ENCODE assay signal across 23 cellular contexts in genomic region chr3:24490151-24490550, GRCh38. TPM values are rescaled to one million over a fixed set of nuclear protein-coding genes. Genes with fewer than 3 reads are reported as not detected.
DNase-seq lines count a peak whose midpoint lies in the region; ATAC-seq, FAIRE-seq and TF ChIP-seq lines count a peak whose summit lies in the region.
"Had no signal": no experiment of that assay in that cellular context is flagged by ENCODE, and none has a peak within 500 bp of the region (broad histone marks: within the 10 kb centered on the region; RNA-seq: fewer than 3 reads in every experiment).

No MANE protein-coding gene starts in this region.

- H4K20me1 ChIP-seq in HepG2 (ENCODE audit: insufficient read depth, low read length), result no peaks in the 10 kb centered on the region; the same call in 1 of the 2 replicates

- H3K27me3 ChIP-seq in HepG2 (ENCODE audit: control insufficient read depth in 1 of 2, insufficient read depth in 2 of 2, low read length in 2 of 2) (no peaks in the 10 kb centered on the region; a peak in 1 of 5 replicates), suprapubic skin (no peaks in the 10 kb centered on the region)
- no peaks in the 10 kb centered on the region for H3K27me3 ChIP-seq in CD4-positive, alpha-beta memory T cell (ENCODE audit: insufficient read depth, low read length)
- H3K27me3 ChIP-seq: ovary, upper lobe of right lung had no signal

- H3K4me3 Mint-ChIP-seq in mesothelial cell of epicardium, result no peak overlapping the region
- H3K4me3 Mint-ChIP-seq in CD4-positive, alpha-beta memory T cell, result no peak overlapping the region
- H3K4me3 Mint-ChIP-seq: activated T-cell treated with anti-CD3 and anti-CD28 coated beads, Interleukin-2, amount 50 U/mL, for 72 hours; natural killer cell had no signal

- in situ Hi-C loops in HepG2 (cut with HindIII; ENCODE audit: extremely low pct_ligation_motif_present, low pct_unique_long_range_greater_than_20kb), result loop anchor here (10.0 kb wide), 1 partner anchor 125 kb away; no protein-coding TSS in a partner anchor

- BruUV-seq in HepG2 (replicated peaks; lab: Mats Ljungman, UMichigan), result no TSS peak

- CTCF ChIA-PET in HepG2 (lab: Yijun Ruan, JAX; ENCODE audit: low intra/inter-chr PET ratio, low total read pairs), result no interaction called here
- CTCF ChIA-PET in CD4-positive, alpha-beta memory T cell (lab: Charles Lee; ENCODE audit: partially characterized antibody), result no interaction called here

- TF ChIP-seq POLR2A in HepG2 (IDR thresholded peaks at IDR 0.05; ENCODE audit: insufficient read depth in 1 of 2, low read depth in 2 of 2, low read length in 2 of 2), result no peak
- no peak for TF ChIP-seq POLR2A in suprapubic skin (IDR thresholded peaks at IDR 0.05)

- ATAC-seq in HepG2, result no peak; the same call in 2 of the 3 replicates
- ATAC-seq: activated T-cell treated with anti-CD3 and anti-CD28 coated beads, Interleukin-2, amount 50 U/mL, for 72 hours; natural killer cell; upper lobe of right lung had no signal

- peaks cover 15% of the 10 kb centered on the region for H3K4me1 Mint-ChIP-seq in mesothelial cell of epicardium
- peaks cover 0 to 1% (median 0%) of the 10 kb centered on the region in 4 donors for H3K4me1 Mint-ChIP-seq in CD4-positive, alpha-beta memory T cell

- peak; percentile 72 for DNase-seq in OCI-M1 (lab: John Stamatoyannopoulos, UW)
- DNase-seq in coronary artery (ENCODE audit: low spot score), result no peak
- peak; percentile 71 for DNase-seq in HepG2 (ENCODE audit: low spot score)
- no peak for DNase-seq in suprapubic skin (ENCODE audit: low spot score in 2 of 2)
- no peak for DNase-seq in activated naive CD4-positive, alpha-beta T cell (lab: John Stamatoyannopoulos, UW)
- DNase-seq in mesothelial cell of epicardium (ENCODE audit: low spot score in 2 of 2, unreplicated experiment in 2 of 2), result no peak
- DNase-seq in CD4-positive, alpha-beta memory T cell, result no peak
- DNase-seq: activated naive CD4-positive, alpha-beta T cell treated with anti-CD3 and anti-CD28 coated beads, Interleukin-2, amount 50 U/mL, for 16 hours; activated T-cell treated with anti-CD3 and anti-CD28 coated beads, Interleukin-2, amount 50 U/mL, for 72 hours; DMS53; effector memory CD4-positive, alpha-beta T cell; GF-D8; islet precursor cell; mesendoderm; natural killer cell; NCI-H1092; NCI-H2029; ovary; stimulated activated naive CD4-positive, alpha-beta T cell treated with Interleukin-2 at 50 U/mL for 16 hours; T1000; upper lobe of right lung had no signal

- no peaks in the 10 kb centered on the region for H3K36me3 Mint-ChIP-seq in mesothelial cell of epicardium
- H3K36me3 Mint-ChIP-seq in CD4-positive, alpha-beta memory T cell, result no peaks in the 10 kb centered on the region
- H3K36me3 Mint-ChIP-seq: natural killer cell had no signal

- TF ChIP-seq CTCF in coronary artery (IDR thresholded peaks at IDR 0.05), result no peak
- TF ChIP-seq CTCF in HepG2 (CRISPR knock-in tag; IDR thresholded peaks at IDR 0.05), result no peak
- TF ChIP-seq CTCF in suprapubic skin (IDR thresholded peaks at IDR 0.05), result no peak
- TF ChIP-seq CTCF in mesothelial cell of epicardium (IDR thresholded peaks at IDR 0.05; ENCODE audit: unreplicated experiment), result no peak

- TF ChIP-seq EP300 in HepG2 (IDR thresholded peaks at IDR 0.05; ENCODE audit: low read depth in 2 of 2, low read length in 2 of 2), result no peak; a peak in 1 of 4 replicates
- TF ChIP-seq EP300 in HepG2 (CRISPR knock-in tag; IDR thresholded peaks at IDR 0.05; ENCODE audit: borderline replicate concordance), result no peak
- no peak for TF ChIP-seq EP300 in suprapubic skin (IDR thresholded peaks at IDR 0.05)

- intact Hi-C loops in HepG2 (cut with micrococcal nuclease; ENCODE audit: unreplicated experiment), result no loop called here
- intact Hi-C loops in CD4-positive, alpha-beta memory T cell (cut with micrococcal nuclease), result no loop called here

- H3K79me2 ChIP-seq in HepG2 (ENCODE audit: insufficient read depth, low read length), result peaks cover 87% of the 10 kb centered on the region

- H3K36me3 ChIP-seq in HepG2 (replicated peaks in 1 of 2; ENCODE audit: control insufficient read depth in 1 of 2, insufficient read depth in 2 of 2, low read length in 2 of 2) (no peaks in the 10 kb centered on the region), suprapubic skin (no peaks in the 10 kb centered on the region)
- no peaks in the 10 kb centered on the region for H3K36me3 ChIP-seq in CD4-positive, alpha-beta memory T cell (ENCODE audit: insufficient read depth, low read length)
- H3K36me3 ChIP-seq: ovary, upper lobe of right lung had no signal

- peak overlapping the region; percentile 47 for H3K4me2 ChIP-seq in HepG2 (ENCODE audit: low read depth, low read length)
- H3K4me2 ChIP-seq: KMS-11 had no signal

- 6% methylated on average over 2 of the region's 2 CpGs for WGBS in HepG2 (ENCODE audit: low lambda C conversion rate)
- WGBS in suprapubic skin, result 44% methylated on average over 2 of the region's 2 CpGs

- no peak overlapping the region for H3K27ac Mint-ChIP-seq in mesothelial cell of epicardium
- no peak overlapping the region for H3K27ac Mint-ChIP-seq in CD4-positive, alpha-beta memory T cell
- H3K27ac Mint-ChIP-seq: activated T-cell treated with anti-CD3 and anti-CD28 coated beads, Interleukin-2, amount 50 U/mL, for 72 hours; natural killer cell had no signal

- peak; percentile 79 for FAIRE-seq in HepG2 (lab: Jason Lieb, UNC)
- FAIRE-seq: GM19239 had no signal

- H3K9ac ChIP-seq in HepG2 (ENCODE audit: insufficient read depth, low read depth, low read length), result no peak overlapping the region
- H3K9ac ChIP-seq: KMS-11 had no signal

- no peak for TF ChIP-seq RAD21 in HepG2 (CRISPR knock-in tag; IDR thresholded peaks at IDR 0.05)

- no peak overlapping the region for H2AFZ ChIP-seq in HepG2 (ENCODE audit: low read length)

- peaks cover 67% of the 10 kb centered on the region for H3K4me1 ChIP-seq in HepG2 (ENCODE audit: insufficient read depth, low read length)
- peaks cover 68% of the 10 kb centered on the region for H3K4me1 ChIP-seq in suprapubic skin
- no peaks in the 10 kb centered on the region for H3K4me1 ChIP-seq in CD4-positive, alpha-beta memory T cell (ENCODE audit: insufficient read depth, low read length)

- H3K4me3 ChIP-seq in coronary artery, result no peak overlapping the region
- H3K4me3 ChIP-seq in HepG2 (replicated peaks in 1 of 3; ENCODE audit: insufficient read depth in 1 of 3, low read depth in 2 of 3, low read length in 3 of 3), result no peak overlapping the region
- H3K4me3 ChIP-seq in suprapubic skin, result no peak overlapping the region
- H3K4me3 ChIP-seq in CD4-positive, alpha-beta memory T cell (ENCODE audit: low read length in 2 of 2), result no peak overlapping the region
- H3K4me3 ChIP-seq: ovary, upper lobe of right lung had no signal

- H3K9me3 ChIP-seq in HepG2 (ENCODE audit: low read length), result no peaks in the 10 kb centered on the region
- H3K9me3 ChIP-seq in suprapubic skin, result no peaks in the 10 kb centered on the region
- no peaks in the 10 kb centered on the region for H3K9me3 ChIP-seq in CD4-positive, alpha-beta memory T cell (ENCODE audit: control insufficient read depth in 1 of 2, low read length in 2 of 2)
- H3K9me3 ChIP-seq: ovary, upper lobe of right lung had no signal

- no peaks in the 10 kb centered on the region for H3K9me3 Mint-ChIP-seq in mesothelial cell of epicardium
- H3K9me3 Mint-ChIP-seq in CD4-positive, alpha-beta memory T cell, result peaks cover 0 to 4% (median 1%) of the 10 kb centered on the region in 8 donors
- H3K9me3 Mint-ChIP-seq: activated T-cell treated with anti-CD3 and anti-CD28 coated beads, Interleukin-2, amount 50 U/mL, for 72 hours had no signal

- H3K27ac ChIP-seq in coronary artery, result peak overlapping the region; percentile 23 to 27
- H3K27ac ChIP-seq in HepG2 (ENCODE audit: extremely low read length, insufficient read depth, low read length), result peak overlapping the region; percentile 37
- peak overlapping the region; percentile 45 for H3K27ac ChIP-seq in suprapubic skin
- no peak overlapping the region for H3K27ac ChIP-seq in CD4-positive, alpha-beta memory T cell (ENCODE audit: low read depth, low read length)
- H3K27ac ChIP-seq: KMS-11, ovary, upper lobe of right lung had no signal

- POLR2A ChIA-PET in HepG2 (lab: Yijun Ruan, JAX), result interaction anchor here (0.9 to 2.0 kb wide), 2 partner anchors 39 to 127 kb away, joined by 4 to 22 read pairs; no protein-coding TSS in a partner anchor
- POLR2A ChIA-PET in CD4-positive, alpha-beta memory T cell (lab: Charles Lee; ENCODE audit: partially characterized antibody), result no interaction called here

- H3K27me3 Mint-ChIP-seq in mesothelial cell of epicardium (ENCODE audit: low read depth), result peaks cover 67% of the 10 kb centered on the region
- peaks cover 13 to 18% of the 10 kb centered on the region in 2 donors for H3K27me3 Mint-ChIP-seq in CD4-positive, alpha-beta memory T cell

TF ChIP-seq in HepG2, 621 proteins besides CTCF, POLR2A, EP300 and RAD21 (continues in another document):
- no peak for TF ChIP-seq TEAD2 (CRISPR knock-in tag; IDR thresholded peaks at IDR 0.05)

RNA-seq across cellular contexts. Expression of gene THRB, which starts 4.5 kb away (rescaled TPM):
- 22.7 and 30.1 TPM in 2 replicates for total RNA-seq in HepG2 (2016; rRNA removed; fragmentation: Illumina TruSeq; extraction: Trizol)
- 9.2 and 10.9 TPM in 2 replicates for total RNA-seq in HepG2 (2016; cell fraction: cytosol; rRNA removed; fragmentation: Illumina TruSeq; extraction: Trizol; ENCODE audit: low read depth)
- 20.4 and 24.3 TPM in 2 replicates for total RNA-seq in HepG2 (2016; cell fraction: insoluble cytoplasmic fraction; rRNA removed; fragmentation: Illumina TruSeq; extraction: Trizol)
- 16.1 and 18.6 TPM in 2 replicates for total RNA-seq in HepG2 (2016; cell fraction: membrane; rRNA removed; fragmentation: Illumina TruSeq; extraction: Trizol)
- total RNA-seq in HepG2 (2016; cell fraction: nucleus; rRNA removed; fragmentation: Illumina TruSeq; extraction: Trizol), result 40.5 and 40.8 TPM in 2 replicates
- polyA plus RNA-seq in HepG2 (2011; rRNA removed), result 4.3 and 4.7 TPM in 2 replicates
- polyA plus RNA-seq in HepG2 (2011; cell fraction: cytosol; rRNA removed), result 3.0 and 4.0 TPM in 2 replicates
- 6.1 and 7.0 TPM in 2 replicates for polyA plus RNA-seq in HepG2 (2011; cell fraction: nucleus; rRNA removed)
- 7.5 and 9.3 TPM in 2 replicates for polyA plus RNA-seq in HepG2 (2012)
- polyA plus RNA-seq in HepG2 (2016; cell fraction: cytosol; fragmentation: Illumina TruSeq; extraction: Trizol; ENCODE audit: low read depth), result 3.5 and 4.3 TPM in 2 replicates
- 14.8 and 17.3 TPM in 2 replicates for polyA plus RNA-seq in HepG2 (2016; cell fraction: insoluble cytoplasmic fraction; fragmentation: Illumina TruSeq; extraction: Trizol; ENCODE audit: low read depth)
- 6.5 and 6.7 TPM in 2 replicates for polyA plus RNA-seq in HepG2 (2016; cell fraction: membrane; fragmentation: Illumina TruSeq; extraction: Trizol; ENCODE audit: low read depth)
- polyA plus RNA-seq in HepG2 (2016; cell fraction: nucleus; fragmentation: Illumina TruSeq; extraction: Trizol; ENCODE audit: insufficient read depth, low read depth), result 14.6 and 17.3 TPM in 2 replicates
- 3.3 and 9.4 TPM in 2 replicates for polyA minus RNA-seq in HepG2 (2011; rRNA and poly(A)+ RNA removed; ENCODE audit: low replicate concordance)
- 8.1 and 8.3 TPM in 2 replicates for polyA minus RNA-seq in HepG2 (2011; cell fraction: cytosol; rRNA and poly(A)+ RNA removed)
- 45.8 and 47.3 TPM in 2 replicates for polyA minus RNA-seq in HepG2 (2011; cell fraction: nucleus; rRNA and poly(A)+ RNA removed)
- total RNA-seq in suprapubic skin, result 10 to 100 TPM; 16.6 to 32.9 (median 24.4) TPM
- total RNA-seq in mesothelial cell of epicardium, result 2.1 to 3.4 TPM (median 2.4 TPM) in 3 replicates
- not detected for total RNA-seq in CD4-positive, alpha-beta memory T cell
- polyA plus RNA-seq in CD4-positive, alpha-beta memory T cell, result under 1 TPM in 1 of 2 donors, not detected in 1; 0.03 TPM
- total RNA-seq: activated T-cell treated with anti-CD3 and anti-CD28 coated beads, Interleukin-2, amount 50 U/mL, for 72 hours had no signal

Comparison
In these comparisons a context has a peak if more than half of its experiments do, and no peak if none do; other contexts are left out.
1. DNase-seq: peak in OCI-M1 (single experiment) and HepG2 (single experiment); none in coronary artery (single experiment), suprapubic skin (0 of 2), activated naive CD4-positive, alpha-beta T cell (0 of 4), mesothelial cell of epicardium (0 of 2) and CD4-positive, alpha-beta memory T cell (0 of 5).